In the genomic region with DNA sequence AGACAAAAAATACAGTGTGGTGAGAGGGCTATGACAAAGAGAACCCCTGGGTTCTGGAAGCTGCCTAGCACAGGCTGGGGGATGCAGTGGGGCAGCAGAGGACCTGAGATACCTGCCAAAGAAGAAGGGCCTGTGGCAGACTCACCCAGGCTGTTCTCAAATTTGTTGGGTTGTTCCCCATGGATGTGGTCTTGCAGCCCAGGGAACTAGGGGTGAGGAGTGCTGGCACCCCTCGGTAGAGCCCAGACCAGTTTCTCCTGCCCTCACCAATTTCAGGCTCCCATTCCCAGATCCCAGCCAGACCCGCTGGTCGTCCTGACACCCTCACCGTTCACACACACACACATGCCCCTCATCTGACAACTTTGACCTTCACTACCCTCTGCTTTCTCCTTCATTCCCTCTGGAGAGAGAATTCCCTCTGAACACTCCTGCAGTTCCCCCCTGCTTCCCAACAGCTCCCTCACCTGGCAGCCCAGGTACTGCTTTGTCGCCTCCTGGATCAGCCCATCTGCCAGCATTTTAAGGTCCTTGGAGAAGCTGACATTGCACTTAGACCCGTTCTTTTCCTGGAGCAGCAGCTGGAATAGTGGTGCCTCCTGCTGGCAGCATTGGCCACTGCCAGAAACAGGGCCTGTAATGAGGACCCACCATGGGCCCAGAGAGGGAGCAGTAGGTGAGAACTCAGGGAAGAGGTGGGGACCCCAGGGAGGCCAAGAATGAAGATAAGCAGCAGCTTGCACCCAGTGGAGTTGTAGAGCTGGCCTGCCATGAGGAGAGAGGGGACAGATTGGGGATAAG, we compare ENCODE assay signal across 8 cellular contexts. TPM values are rescaled to one million over a fixed set of nuclear protein-coding genes. Genes with fewer than 3 reads are reported as not detected.
A peak's percentile ranks its signal among the peaks of the same experiment; 100 is the strongest.
DNase-seq lines count a peak whose midpoint lies in the region; ATAC-seq and TF ChIP-seq lines count a peak whose summit lies in the region.

No MANE protein-coding gene starts in this region.

- CTCF ChIA-PET in MCF 10A (lab: Yijun Ruan, JAX): interaction anchor here (0.6 to 3.8 kb wide), 19 partner anchors 11 to 415 kb away, joined by 3 to 36 read pairs (median 3); partner anchors contain the start of genes MYL6B, ORMDL2, SARNP and ZC3H10

- H3K36me3 ChIP-seq in smooth muscle cell (ENCODE audit: low read depth): no peaks in the 10 kb centered on the region

- peaks cover 5% of the 10 kb centered on the region for H3K27me3 Mint-ChIP-seq in MCF 10A (ENCODE audit: insufficient read depth, unreplicated experiment)

- ATAC-seq in GM21367 (IDR thresholded peaks at IDR 0.05; ENCODE audit: unreplicated experiment): peak; percentile 28

- WGBS in smooth muscle cell (ENCODE audit: low lambda C conversion rate): 26% methylated on average over 6 of the region's 6 CpGs

- H2AFZ ChIP-seq in smooth muscle cell (ENCODE audit: low read depth): peak overlapping the region; percentile 81

- H3K4me1 Mint-ChIP-seq in MCF 10A (ENCODE audit: insufficient read depth, unreplicated experiment): peaks cover 27% of the 10 kb centered on the region

- peak overlapping the region; percentile 91 for H3K4me2 ChIP-seq in smooth muscle cell

- H3K9me3 Mint-ChIP-seq in MCF 10A (ENCODE audit: unreplicated experiment): no peaks in the 10 kb centered on the region

- no peak overlapping the region for H3K4me3 ChIP-seq in smooth muscle cell

- H3K27ac ChIP-seq in C4-2B (no peak overlapping the region), smooth muscle cell (ENCODE audit: low read depth) (peak overlapping the region; percentile 48)

- DNase-seq in NCI-H1436 treated with DMSO at 0.1 percent for 48 hours (lab: John Stamatoyannopoulos, UW) (peak; percentile 48), T follicular helper cell (ENCODE audit: low read depth) (peak; percentile 30), MCF 10A (ENCODE audit: unreplicated experiment) (peak; percentile 81), iPS-NIHi11 (ENCODE audit: low spot score) (peak; percentile 82), smooth muscle cell (lab: John Stamatoyannopoulos, UW; ENCODE audit: unreplicated experiment) (no peak), cerebellar nuclear complex (lab: John Stamatoyannopoulos, UW) (no peak)

- no peak overlapping the region for H3K27ac Mint-ChIP-seq in MCF 10A (ENCODE audit: low read depth, unreplicated experiment)

- peaks cover 6% of the 10 kb centered on the region for H3K36me3 Mint-ChIP-seq in MCF 10A (ENCODE audit: insufficient read depth, unreplicated experiment)

- H3K9me3 ChIP-seq in smooth muscle cell (replicated peaks; ENCODE audit: low read depth): no peaks in the 10 kb centered on the region

- H3K4me1 ChIP-seq in smooth muscle cell (ENCODE audit: low read depth): peaks cover 14% of the 10 kb centered on the region

- no peaks in the 10 kb centered on the region for H3K27me3 ChIP-seq in smooth muscle cell (ENCODE audit: low read depth)

- intact Hi-C loops in MCF 10A (cut with micrococcal nuclease): loop anchor here (1.0 to 10.0 kb wide), 5 partner anchors 56 to 550 kb away; partner anchors contain the start of genes NABP2 and RNF41

- TF ChIP-seq CTCF in C4-2B (conservative IDR thresholded peaks at IDR 0.05) (peak; percentile 87), MCF 10A (IDR thresholded peaks at IDR 0.05; ENCODE audit: unreplicated experiment) (peak; percentile 63), smooth muscle cell (IDR thresholded peaks at IDR 0.05; ENCODE audit: borderline replicate concordance, insufficient read depth, poor library complexity, severe bottlenecking) (peak; percentile 66)

- no peak overlapping the region for H3K9ac ChIP-seq in smooth muscle cell (ENCODE audit: low read depth)

- H3F3A ChIP-seq in smooth muscle cell (ENCODE audit: low read depth): peaks cover 13% of the 10 kb centered on the region

- POLR2A ChIA-PET in MCF 10A (lab: Yijun Ruan, JAX): interaction anchor here (0.6 kb wide), 2 partner anchors 70 to 771 kb away, joined by 3 read pairs; no protein-coding TSS in a partner anchor

- H3K4me3 Mint-ChIP-seq in MCF 10A (ENCODE audit: unreplicated experiment): no peak overlapping the region

- H3K79me2 ChIP-seq in smooth muscle cell (ENCODE audit: low read depth): no peaks in the 10 kb centered on the region

- BruUV-seq in MCF 10A (replicated peaks; lab: Mats Ljungman, UMichigan): no TSS peak

- no peaks in the 10 kb centered on the region for H4K20me1 ChIP-seq in smooth muscle cell (ENCODE audit: low read depth)

RNA-seq across cellular contexts. Expression of gene GDF11, which starts 5.9 kb away (rescaled TPM):
- total RNA-seq in MCF 10A (2022): 1.9 TPM in 2 replicates
- 2.8 and 3.5 TPM in 2 replicates for total RNA-seq in smooth muscle cell
- 2.3 and 2.6 TPM in 2 replicates for polyA plus RNA-seq in smooth muscle cell

RNA-seq across cellular contexts. Expression of gene CD63, which starts 8.2 kb away (rescaled TPM):
- total RNA-seq in MCF 10A (2022) (552 and 724 TPM in 2 replicates), smooth muscle cell (1,095 and 1,107 TPM in 2 replicates)
- 2,224 and 2,317 TPM in 2 replicates for polyA plus RNA-seq in smooth muscle cell

RNA-seq across cellular contexts. Expression of gene RDH5, which starts 16.8 kb away (rescaled TPM):
- 2.5 and 3.9 TPM in 2 replicates for total RNA-seq in MCF 10A (2022)
- 3.0 TPM in 1 of 2 replicates, not detected in the other for total RNA-seq in smooth muscle cell
- polyA plus RNA-seq in smooth muscle cell: 3.7 and 9.2 TPM in 2 replicates

RNA-seq across cellular contexts. Expression of gene BLOC1S1, which starts 21.1 kb away (rescaled TPM):
- total RNA-seq in MCF 10A (2022) (75.8 and 84.3 TPM in 2 replicates), smooth muscle cell (107 and 146 TPM in 2 replicates)
- polyA plus RNA-seq in smooth muscle cell: 142 and 150 TPM in 2 replicates

RNA-seq across cellular contexts. Expression of gene ITGA7, which starts 29.3 kb away (rescaled TPM):
- 2.1 and 3.0 TPM in 2 replicates for total RNA-seq in MCF 10A (2022)
- 0.90 and 1.3 TPM in 2 replicates for total RNA-seq in smooth muscle cell
- 1.1 and 1.6 TPM in 2 replicates for polyA plus RNA-seq in smooth muscle cell

Comparison
In these comparisons a context has a peak if more than half of its experiments do, and no peak if none do; other contexts are left out.
1. DNase-seq: peak in NCI-H1436 treated with DMSO at 0.1 percent for 48 hours (single experiment), T follicular helper cell (single experiment), MCF 10A (single experiment) and iPS-NIHi11 (single experiment); none in smooth muscle cell (single experiment) and cerebellar nuclear complex (0 of 2).
2. Peak in every context shown above with its lines, with median percentiles within 50 percentile points of each other: CTCF ChIP-seq.